8 cellular contexts compared by ENCODE assay signal in genomic region chr3:31117854-31118253, GRCh38.
"Had no signal": no experiment of that assay in that cellular context is flagged by ENCODE, and none has a peak within 500 bp of the region (broad histone marks: within the 10 kb centered on the region; RNA-seq: fewer than 3 reads in every experiment).

No MANE protein-coding gene starts in this region.

- ATAC-seq: GM23338, K562 had no signal

- FAIRE-seq: H1, H54, HTR-8/SVneo, K562 had no signal

- DNase-seq: H9, HCEC 1CT, IMR-90 had no signal

- H3K4me3 ChIP-seq: GM23338, K562 had no signal

- H2AFZ ChIP-seq: GM23338 had no signal

- H3K4me2 ChIP-seq: GM23338 had no signal
